In the genomic region with DNA sequence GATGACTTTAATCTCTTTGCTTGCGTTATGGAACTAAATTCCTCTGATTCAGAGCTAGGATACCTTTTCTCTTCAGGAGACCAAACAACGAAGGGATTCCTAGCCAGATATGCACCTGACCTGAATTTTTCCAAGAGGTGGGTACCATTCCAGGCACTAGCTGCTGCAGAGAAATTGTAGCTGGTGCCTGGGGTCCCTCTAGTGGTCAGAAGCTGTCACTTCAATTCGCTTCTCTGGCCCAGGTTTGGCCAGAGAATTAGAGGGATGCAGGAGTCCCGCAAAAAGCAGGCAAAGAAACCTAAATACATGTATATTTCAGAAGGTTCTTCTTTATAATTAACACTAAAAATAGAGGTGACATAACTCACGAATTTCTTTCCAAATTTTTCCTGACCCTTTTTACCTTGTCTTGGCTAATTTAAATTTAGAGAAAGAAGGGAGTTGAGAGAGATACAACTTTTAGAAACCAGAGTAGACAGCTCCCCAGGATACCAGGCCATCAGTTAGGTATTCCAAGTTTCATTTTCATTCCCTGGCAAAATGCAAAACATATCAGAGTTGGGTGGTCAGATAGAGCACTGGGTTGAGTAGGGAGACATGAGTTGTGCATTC, we compare ENCODE assay signal across 7 cellular contexts. TPM values are rescaled to one million over a fixed set of nuclear protein-coding genes. Genes with fewer than 3 reads are reported as not detected.
DNase-seq lines count a peak whose midpoint lies in the region; ATAC-seq and TF ChIP-seq lines count a peak whose summit lies in the region.

No MANE protein-coding gene starts in this region.

- peaks cover 0 to 6% (median 4%) of the 10 kb centered on the region in 3 donors for H3K27me3 ChIP-seq in gastrocnemius medialis

- H3K4me3 ChIP-seq in gastrocnemius medialis: no peak overlapping the region

- peaks cover 0 to 5% of the 10 kb centered on the region in 2 donors for H3K4me1 ChIP-seq in gastrocnemius medialis

- intact Hi-C loops in head of caudate nucleus (cut with DNase I): loop anchor here (5.0 kb wide), 1 partner anchor 52 kb away; no protein-coding TSS in a partner anchor
- intact Hi-C loops in gastrocnemius medialis (cut with DNase I; ENCODE audit: low total_unique reads): loop anchor here (1.0 to 5.0 kb wide), 2 partner anchors 53 to 82 kb away; no protein-coding TSS in a partner anchor

- H3K27ac ChIP-seq in gastrocnemius medialis: no peak overlapping the region

- no peak for TF ChIP-seq POLR2A in gastrocnemius medialis (IDR thresholded peaks at IDR 0.05)

- peak; percentile 51 to 86 (median 62) for TF ChIP-seq CTCF in gastrocnemius medialis (IDR thresholded peaks at IDR 0.05 in 4 of 5, conservative IDR thresholded peaks at IDR 0.05 in 1 of 5)

- no peaks in the 10 kb centered on the region for H3K9me3 ChIP-seq in gastrocnemius medialis

- in situ Hi-C loops in gastrocnemius medialis (cut with MboI; ENCODE audit: low sequenced_read_pairs in 4 of 4): no loop called here

- ATAC-seq in GM21723 (IDR thresholded peaks at IDR 0.05; ENCODE audit: unreplicated experiment): peak; percentile 62
- peak; percentile 54 to 62 for ATAC-seq in gastrocnemius medialis
- ATAC-seq in HG02870 (IDR thresholded peaks at IDR 0.05; ENCODE audit: unreplicated experiment): no peak

- DNase-seq in EL (peak; percentile 55), NCI-H446 (lab: John Stamatoyannopoulos, UW) (peak; percentile 12 to 71), head of caudate nucleus (peak; percentile 27 to 83 (median 62)), gastrocnemius medialis (no peak)
- peak; percentile 27 for DNase-seq in activated T-cell treated with anti-CD3 and anti-CD28 coated beads, Interleukin-2, amount 50 U/mL, for 1 hour

- no peaks in the 10 kb centered on the region for H3K36me3 ChIP-seq in gastrocnemius medialis

RNA-seq across cellular contexts. Expression of a gene that starts 9.6 kb away (rescaled TPM):
- 10 to 100 TPM; 10.1 to 34.8 (median 21.8) TPM for total RNA-seq in gastrocnemius medialis

RNA-seq across cellular contexts. Expression of a gene that starts 42.8 kb away (rescaled TPM):
- total RNA-seq in gastrocnemius medialis: 1 to 10 TPM in 2 of 4 donors, under 1 TPM in 1, not detected in 1; 0.76 to 1.2 (median 1.0) TPM

Comparison
In these comparisons a context has a peak if more than half of its experiments do, and no peak if none do; other contexts are left out.
1. DNase-seq: peak in EL (single experiment), NCI-H446 (2 of 2), activated T-cell treated with anti-CD3 and anti-CD28 coated beads, Interleukin-2, amount 50 U/mL, for 1 hour (single experiment) and head of caudate nucleus (42 of 42); none in gastrocnemius medialis (0 of 2).